11 cellular contexts compared by ENCODE assay signal in genomic region chr12:14958361-14959125, GRCh38. TPM values are rescaled to one million over a fixed set of nuclear protein-coding genes. Genes with fewer than 3 reads are reported as not detected.
DNase-seq lines count a peak whose midpoint lies in the region; ATAC-seq and TF ChIP-seq lines count a peak whose summit lies in the region.
"Had no signal": no experiment of that assay in that cellular context is flagged by ENCODE, and none has a peak within 500 bp of the region (broad histone marks: within the 10 kb centered on the region; RNA-seq: fewer than 3 reads in every experiment).

No MANE protein-coding gene starts in this region.

- no peaks in the 10 kb centered on the region for H3K9me2 ChIP-seq in PC-9 (ENCODE audit: insufficient read depth)

- BruUV-seq in PC-9 (replicated peaks; lab: Mats Ljungman, UMichigan), result no TSS peak

- H3K4me3 Mint-ChIP-seq in effector memory CD8-positive, alpha-beta T cell, result peak overlapping the region; percentile 98 to 99

- no peaks in the 10 kb centered on the region for H3K27me3 Mint-ChIP-seq in effector memory CD8-positive, alpha-beta T cell

- H3K4me1 ChIP-seq in PC-9 (replicated peaks; ENCODE audit: insufficient read depth), result peaks cover 66% of the 10 kb centered on the region

- H2AFZ ChIP-seq in PC-9, result no peak overlapping the region

- H3K4me2 ChIP-seq in PC-9, result 0 out of 2 replicates have a peak overlapping the region, but pooled peaks have one; percentile 81

- H3K9me3 Mint-ChIP-seq in effector memory CD8-positive, alpha-beta T cell, result no peaks in the 10 kb centered on the region

- H3K27ac Mint-ChIP-seq in effector memory CD8-positive, alpha-beta T cell, result peak overlapping the region; percentile 98 to 99

- peak overlapping the region; percentile 97 for H3K4me3 ChIP-seq in GM08714 (ENCODE audit: low read length)
- H3K4me3 ChIP-seq in PC-9, result no peak overlapping the region
- peak overlapping the region; percentile 4 to 51 (median 36) for H3K4me3 ChIP-seq in skin epidermis

- no peaks in the 10 kb centered on the region for H3K9me3 ChIP-seq in PC-9 (ENCODE audit: insufficient read depth, low read depth)

- peaks cover 39% of the 10 kb centered on the region for H3F3A ChIP-seq in PC-9 (ENCODE audit: insufficient read depth, low read depth)

- H3K36me3 Mint-ChIP-seq in effector memory CD8-positive, alpha-beta T cell (ENCODE audit: insufficient read depth), result peaks cover 70% of the 10 kb centered on the region

- H3K27me3 ChIP-seq in PC-9 (ENCODE audit: insufficient read depth, low read depth), result no peaks in the 10 kb centered on the region
- H3K27me3 ChIP-seq: foreskin keratinocyte had no signal

- no peaks in the 10 kb centered on the region for H4K20me1 ChIP-seq in PC-9 (ENCODE audit: insufficient read depth)

- H3K79me2 ChIP-seq in PC-9 (ENCODE audit: low read depth), result peaks cover 53% of the 10 kb centered on the region

- peaks cover 59 to 82% of the 10 kb centered on the region in 2 donors for H3K4me1 Mint-ChIP-seq in effector memory CD8-positive, alpha-beta T cell (ENCODE audit: low read depth in 2 of 2)

- H3K27ac ChIP-seq in PC-9 (no peak overlapping the region), skin epidermis (peak overlapping the region in 19 of 21 experiments; percentile 58 to 95 (median 87))
- H3K27ac ChIP-seq: foreskin keratinocyte had no signal

- CTCF ChIA-PET in PC-9 (lab: Charles Lee), result no interaction called here

- intact Hi-C loops in PC-9 (cut with micrococcal nuclease; ENCODE audit: unreplicated experiment), result no loop called here

- no peak for DNase-seq in PC-9
- no peak for DNase-seq in effector memory CD8-positive, alpha-beta T cell
- DNase-seq in NCI-H1436 treated with DMSO at 0.1 percent for 48 hours (lab: John Stamatoyannopoulos, UW), result no peak
- no peak for DNase-seq in NCI-H187 treated with DMSO at 0.1 percent for 48 hours (lab: John Stamatoyannopoulos, UW)
- DNase-seq: amniotic stem cell, foreskin keratinocyte, NCI-H187 had no signal

- H3K36me3 ChIP-seq in PC-9 (ENCODE audit: low read depth), result 0 out of 2 replicates have a peak, but pooled peaks cover 5% of the 10 kb centered on the region

- no peak for ATAC-seq in effector memory CD8-positive, alpha-beta T cell (replicated peaks)
- no peak for ATAC-seq in HG03469 (IDR thresholded peaks at IDR 0.05; ENCODE audit: unreplicated experiment)
- no peak for ATAC-seq in GM19397 (IDR thresholded peaks at IDR 0.05; ENCODE audit: unreplicated experiment)
- ATAC-seq: foreskin keratinocyte had no signal

- POLR2A ChIA-PET in PC-9 (lab: Charles Lee; ENCODE audit: unreplicated experiment), result interaction anchor here (0.6 kb wide), 1 partner anchor 544 kb away, joined by 3 read pairs; no protein-coding TSS in a partner anchor

- TF ChIP-seq CTCF in PC-9 (conservative IDR thresholded peaks at IDR 0.05), result no peak

RNA-seq across cellular contexts. Expression of gene ARHGDIB, which starts 2.9 kb away (rescaled TPM):
- total RNA-seq in PC-9 (2021), result 307 and 470 TPM in 2 replicates

RNA-seq across cellular contexts. Expression of gene PDE6H, which starts 14.3 kb away (rescaled TPM):
- not detected in 2 replicates for total RNA-seq in PC-9 (2021)
- total RNA-seq: foreskin keratinocyte had no signal

RNA-seq across cellular contexts. Expression of gene ERP27, which starts 20.2 kb away (rescaled TPM):
- 14.9 and 33.4 TPM in 2 replicates for total RNA-seq in PC-9 (2021)
